In genomic region chr13:99980201-99981114, GRCh38 we compare ENCODE assay signal across 9 cellular contexts. TPM values are rescaled to one million over a fixed set of nuclear protein-coding genes. Genes with fewer than 3 reads are reported as not detected.
DNase-seq lines count a peak whose midpoint lies in the region; ATAC-seq and TF ChIP-seq lines count a peak whose summit lies in the region.
"Had no signal": no experiment of that assay in that cellular context is flagged by ENCODE, and none has a peak within 500 bp of the region (broad histone marks: within the 10 kb centered on the region; RNA-seq: fewer than 3 reads in every experiment).

No MANE protein-coding gene starts in this region.

- H2BK15ac ChIP-seq in mesendoderm (replicated peaks; ENCODE audit: low read depth), result no peak overlapping the region

- H3K18ac ChIP-seq in mesendoderm (ENCODE audit: low read length), result peak overlapping the region; percentile 85

- peak overlapping the region; percentile 94 for H3K4me3 ChIP-seq in ectodermal cell (ENCODE audit: insufficient read depth, low read depth, low read length)
- peak overlapping the region; percentile 86 for H3K4me3 ChIP-seq in mesendoderm (ENCODE audit: low read length)

- H3K56ac ChIP-seq in mesendoderm (ENCODE audit: low read length), result peak overlapping the region; percentile 97

- H2BK120ac ChIP-seq in mesendoderm (ENCODE audit: low read depth, low read length), result peak overlapping the region; percentile 66

- peak overlapping the region; percentile 79 for H3K9ac ChIP-seq in mesendoderm (ENCODE audit: low read length)

- no peaks in the 10 kb centered on the region for H3K79me1 ChIP-seq in mesendoderm (ENCODE audit: low read length)

- ATAC-seq in stimulated activated naive CD8-positive, alpha-beta T cell treated with anti-CD3 and anti-CD28 coated beads, Interleukin-15, amount 100 ng/mL, for 72 hours, result peak; percentile 74
- no peak for ATAC-seq in omental fat pad (ENCODE audit: low FRiP score)

- peaks cover 44% of the 10 kb centered on the region for H3K79me2 ChIP-seq in mesendoderm (ENCODE audit: control insufficient read depth, insufficient read depth, low read length)

- H3K36me3 ChIP-seq in ectodermal cell (ENCODE audit: control insufficient read depth, insufficient read depth, low read length) (peaks cover 30% of the 10 kb centered on the region), mesendoderm (ENCODE audit: control insufficient read depth, insufficient read depth, low read length) (peaks cover 10% of the 10 kb centered on the region)

- H3K23ac ChIP-seq in mesendoderm (ENCODE audit: low read length), result no peak overlapping the region

- peak overlapping the region; percentile 60 to 62 for H3K4me3 Mint-ChIP-seq in stimulated activated naive CD8-positive, alpha-beta T cell treated with anti-CD3 and anti-CD28 coated beads, Interleukin-15, amount 100 ng/mL, for 72 hours

- peaks cover 44% of the 10 kb centered on the region for H3K4me1 Mint-ChIP-seq in stimulated activated naive CD8-positive, alpha-beta T cell treated with anti-CD3 and anti-CD28 coated beads, Interleukin-15, amount 100 ng/mL, for 72 hours

- H3K27me3 ChIP-seq in ectodermal cell (ENCODE audit: control insufficient read depth, insufficient read depth, low read length, poor library complexity, severe bottlenecking), result peaks cover 35% of the 10 kb centered on the region
- no peaks in the 10 kb centered on the region for H3K27me3 ChIP-seq in mesendoderm (ENCODE audit: insufficient read depth, low read length, poor library complexity)

- DNase-seq in COLO829 (ENCODE audit: low spot score), result peak; percentile 39
- DNase-seq in H4 (ENCODE audit: low spot score), result peak; percentile 43
- peak; percentile 76 for DNase-seq in NCI-H2107 (lab: John Stamatoyannopoulos, UW)
- peak; percentile 62 to 64 for DNase-seq in activated CD4-positive, alpha-beta T cell treated with anti-CD3 and anti-CD28 coated beads, Interleukin-2, amount 50 U/mL, for 48 hours
- DNase-seq in mesendoderm, result peak; percentile 93
- DNase-seq in stimulated activated naive CD8-positive, alpha-beta T cell treated with anti-CD3 and anti-CD28 coated beads, Interleukin-15, amount 100 ng/mL, for 72 hours, result peak in 1 of 2 donors; percentile 60
- DNase-seq in omental fat pad (ENCODE audit: low spot score), result no peak

- H3K27ac Mint-ChIP-seq in stimulated activated naive CD8-positive, alpha-beta T cell treated with anti-CD3 and anti-CD28 coated beads, Interleukin-15, amount 100 ng/mL, for 72 hours, result no peak overlapping the region

- TF ChIP-seq CTCF in omental fat pad (IDR thresholded peaks at IDR 0.05), result no peak

- no peak overlapping the region for H4K5ac ChIP-seq in mesendoderm (ENCODE audit: low read length)

- H3K27ac ChIP-seq in ectodermal cell (ENCODE audit: insufficient read depth, low read depth, low read length, poor library complexity, severe bottlenecking) (peak overlapping the region; percentile 98), mesendoderm (ENCODE audit: low read depth, low read length) (peak overlapping the region; percentile 98)

- no peak overlapping the region for H2AK5ac ChIP-seq in mesendoderm (ENCODE audit: low read length)

- no peaks in the 10 kb centered on the region for H3K9me3 ChIP-seq in ectodermal cell (ENCODE audit: control insufficient read depth, low read length)

- peak overlapping the region; percentile 98 for H3K4ac ChIP-seq in mesendoderm (ENCODE audit: low read depth, low read length)

- WGBS in ectodermal cell, 2 experiments, result 0 to 1% methylated on average over 101 to 103 of the region's 104 CpGs
- WGBS in mesendoderm (ENCODE audit: extremely low coverage, insufficient coverage, low lambda C conversion rate), result no CpG with 5 or more reads among the region's 104 CpGs

- peaks cover 77% of the 10 kb centered on the region for H3K27me3 Mint-ChIP-seq in stimulated activated naive CD8-positive, alpha-beta T cell treated with anti-CD3 and anti-CD28 coated beads, Interleukin-15, amount 100 ng/mL, for 72 hours

- H3K4me1 ChIP-seq in ectodermal cell (ENCODE audit: control insufficient read depth, insufficient read depth, low read length) (peaks cover 22% of the 10 kb centered on the region), mesendoderm (ENCODE audit: control insufficient read depth, low read depth, low read length) (peaks cover 2% of the 10 kb centered on the region)

- H3K9me3 Mint-ChIP-seq in stimulated activated naive CD8-positive, alpha-beta T cell treated with anti-CD3 and anti-CD28 coated beads, Interleukin-15, amount 100 ng/mL, for 72 hours, result no peaks in the 10 kb centered on the region

- H4K8ac ChIP-seq in mesendoderm (ENCODE audit: low read depth, low read length), result no peak overlapping the region

- H3K4me2 ChIP-seq in mesendoderm (ENCODE audit: low read length), result peak overlapping the region; percentile 66

- H2BK5ac ChIP-seq in mesendoderm (ENCODE audit: low read length), result peak overlapping the region; percentile 87

RNA-seq across cellular contexts. Expression of gene ZIC2, which starts 1.1 kb away (rescaled TPM):
- total RNA-seq in H4 (2014; rRNA removed; shearing (Covaris generic)), result 0.27 and 0.56 TPM in 2 replicates
- polyA plus RNA-seq in ectodermal cell (2013, experiment 1 of 4), result 345 TPM
- 289 TPM for polyA plus RNA-seq in ectodermal cell (2013, experiment 2 of 4)
- polyA plus RNA-seq in ectodermal cell (2013, experiment 3 of 4), result 282 TPM
- polyA plus RNA-seq in ectodermal cell (2013, experiment 4 of 4), result 292 TPM
- 230 TPM for polyA plus RNA-seq in mesendoderm (2013, experiment 1 of 2)
- polyA plus RNA-seq in mesendoderm (2013, experiment 2 of 2), result 222 TPM
- not detected for total RNA-seq in omental fat pad

RNA-seq across cellular contexts. Expression of gene ZIC5, which starts 8.9 kb away (rescaled TPM):
- total RNA-seq in H4 (2014; rRNA removed; shearing (Covaris generic)), result 0.12 and 0.58 TPM in 2 replicates
- 65.6 TPM for polyA plus RNA-seq in ectodermal cell (2013, experiment 1 of 4)
- polyA plus RNA-seq in ectodermal cell (2013, experiment 2 of 4), result 64.1 TPM
- 56.2 TPM for polyA plus RNA-seq in ectodermal cell (2013, experiment 3 of 4)
- polyA plus RNA-seq in ectodermal cell (2013, experiment 4 of 4), result 56.2 TPM
- 10.9 TPM for polyA plus RNA-seq in mesendoderm (2013, experiment 1 of 2)
- polyA plus RNA-seq in mesendoderm (2013, experiment 2 of 2), result 11.0 TPM
- total RNA-seq in omental fat pad, result not detected
- polyA plus RNA-seq: adipose tissue had no signal
